Comparison of ENCODE assay signal across 2 cellular contexts in genomic region chr7:101562531-101563197, GRCh38.
TF ChIP-seq lines count a peak whose summit lies in the region.

No MANE protein-coding gene starts in this region.

TF ChIP-seq in H1, 55 proteins besides CTCF, POLR2A, EP300 and RAD21:
- TF ChIP-seq MAX (IDR thresholded peaks at IDR 0.05): no peak
- TF ChIP-seq NANOG (IDR thresholded peaks at IDR 0.05; ENCODE audit: insufficient read depth, low read depth, low read length, poor library complexity, severe bottlenecking): no peak
- TF ChIP-seq ATF3 (IDR thresholded peaks at IDR 0.05; ENCODE audit: insufficient read depth, low read depth, low read length): no peak
- no peak for TF ChIP-seq MAFK (IDR thresholded peaks at IDR 0.05; ENCODE audit: low read depth, low read length)
- TF ChIP-seq TBP (IDR thresholded peaks at IDR 0.05; ENCODE audit: low read depth, low read length): no peak
- no peak for TF ChIP-seq TCF12 (IDR thresholded peaks at IDR 0.05; ENCODE audit: low read depth, low read length)
- TF ChIP-seq BRCA1 (IDR thresholded peaks at IDR 0.05; ENCODE audit: low read depth, low read length): no peak
- no peak for TF ChIP-seq E2F6 (IDR thresholded peaks at IDR 0.05)
- TF ChIP-seq RBBP5 (IDR thresholded peaks at IDR 0.05; ENCODE audit: borderline replicate concordance, low read depth, low read length): no peak
- TF ChIP-seq CEBPB (IDR thresholded peaks at IDR 0.05; ENCODE audit: low read depth, low read length): no peak
- TF ChIP-seq KDM4A (IDR thresholded peaks at IDR 0.05; ENCODE audit: low read depth, low read length, severe bottlenecking): no peak
- no peak for TF ChIP-seq EGR1 (IDR thresholded peaks at IDR 0.05; ENCODE audit: borderline replicate concordance, low read depth, low read length)
- TF ChIP-seq PHF8 (conservative IDR thresholded peaks at IDR 0.05; ENCODE audit: low read depth, low read length): no peak
- TF ChIP-seq SP2 (IDR thresholded peaks at IDR 0.05; ENCODE audit: low read length): no peak
- no peak for TF ChIP-seq SIN3A (conservative IDR thresholded peaks at IDR 0.05 in 1 of 2, IDR thresholded peaks at IDR 0.05 in 1 of 2; ENCODE audit: low read depth in 1 of 2, low read length in 2 of 2)
- TF ChIP-seq SIX5 (IDR thresholded peaks at IDR 0.05; ENCODE audit: low read depth, low read length): no peak
- TF ChIP-seq FOSL1 (IDR thresholded peaks at IDR 0.05; ENCODE audit: insufficient read depth, low read depth, low read length): no peak
- TF ChIP-seq NRF1 (IDR thresholded peaks at IDR 0.05; ENCODE audit: low read depth, low read length): no peak
- no peak for TF ChIP-seq KDM5A (IDR thresholded peaks at IDR 0.05; ENCODE audit: low read length)
- no peak for TF ChIP-seq BACH1 (IDR thresholded peaks at IDR 0.05; ENCODE audit: low read length)

TF ChIP-seq in SK-N-SH, 30 proteins besides CTCF, POLR2A, EP300 and RAD21:
- TF ChIP-seq YY1 (IDR thresholded peaks at IDR 0.05; ENCODE audit: low read depth) (no peak), REST (IDR thresholded peaks at IDR 0.05; ENCODE audit: low read depth, low read length) (no peak), CHD2 (IDR thresholded peaks at IDR 0.05; ENCODE audit: low read length, partially characterized antibody) (no peak), EZH2phosphoT487 (IDR thresholded peaks at IDR 0.05; ENCODE audit: borderline replicate concordance, low read depth) (no peak), FOSL2 (IDR thresholded peaks at IDR 0.05; ENCODE audit: borderline replicate concordance, low read depth) (no peak), GABPA (IDR thresholded peaks at IDR 0.05; ENCODE audit: low read depth) (no peak), SIN3A (IDR thresholded peaks at IDR 0.05; ENCODE audit: borderline replicate concordance, low read depth, low read length) (no peak), RXRA (IDR thresholded peaks at IDR 0.05; ENCODE audit: borderline replicate concordance, low read depth) (no peak), MXI1 (IDR thresholded peaks at IDR 0.05; ENCODE audit: low read depth, low read length) (no peak), TCF12 (IDR thresholded peaks at IDR 0.05) (no peak), FOXJ3 (CRISPR knock-in tag; IDR thresholded peaks at IDR 0.05) (no peak), FOXM1 (IDR thresholded peaks at IDR 0.05; ENCODE audit: low read depth) (no peak), PBX3 (IDR thresholded peaks at IDR 0.05) (no peak), TAF1 (IDR thresholded peaks at IDR 0.05; ENCODE audit: borderline replicate concordance, low read depth, low read length) (no peak), MEF2A (IDR thresholded peaks at IDR 0.05; ENCODE audit: borderline replicate concordance, low read depth) (no peak), USF1 (IDR thresholded peaks at IDR 0.05; ENCODE audit: borderline replicate concordance, low read depth) (no peak), ELF1 (IDR thresholded peaks at IDR 0.05) (no peak)
